Comparison of ENCODE assay signal across 26 cellular contexts in the genomic region with DNA sequence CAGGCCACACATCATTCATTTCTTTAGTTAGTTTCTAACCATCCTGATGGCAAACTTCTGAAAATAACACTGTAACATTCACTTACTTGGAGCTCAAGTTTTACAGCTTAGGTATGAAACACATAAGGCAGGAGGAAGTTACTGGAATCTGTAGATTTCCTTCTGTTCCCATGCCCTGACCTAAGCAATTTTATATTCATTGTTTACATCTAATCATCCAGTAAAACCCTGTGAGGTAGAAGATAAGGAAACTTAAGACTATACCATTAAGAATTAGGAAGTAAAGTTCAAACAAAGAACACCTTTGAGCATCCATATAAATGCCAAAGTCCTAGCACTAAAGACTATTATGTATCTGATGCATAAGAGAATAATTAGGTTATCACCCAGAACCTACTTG. TPM values are rescaled to one million over a fixed set of nuclear protein-coding genes. Genes with fewer than 3 reads are reported as not detected.
A peak's percentile ranks its signal among the peaks of the same experiment; 100 is the strongest.
DNase-seq lines count a peak whose midpoint lies in the region; ATAC-seq, FAIRE-seq and TF ChIP-seq lines count a peak whose summit lies in the region.
"Had no signal": no experiment of that assay in that cellular context is flagged by ENCODE, and none has a peak within 500 bp of the region (broad histone marks: within the 10 kb centered on the region; RNA-seq: fewer than 3 reads in every experiment).

No MANE protein-coding gene starts in this region.

- H3K9ac ChIP-seq in endothelial cell of umbilical vein (replicated peaks; ENCODE audit: extremely low read depth, insufficient read depth, low read length) = no peak overlapping the region
- H3K9ac ChIP-seq: KMS-11 had no signal

- DNase-seq in left ventricle myocardium inferior = no peak
- no peak for DNase-seq in left cardiac atrium
- no peak for DNase-seq in WTC11 (ENCODE audit: low spot score)
- peak; percentile 71 for DNase-seq in endothelial cell of umbilical vein (ENCODE audit: low read depth, low spot score)
- DNase-seq in frontal cortex (ENCODE audit: low spot score in 2 of 2) = no peak
- no peak for DNase-seq in anterior cingulate cortex (lab: John Stamatoyannopoulos, UW)
- no peak for DNase-seq in NCI-H1417 (lab: John Stamatoyannopoulos, UW)
- no peak for DNase-seq in NOMO-1 treated with dmso at 0.1 percent for 144 hours (lab: John Stamatoyannopoulos, UW; ENCODE audit: unreplicated experiment)
- DNase-seq: AML-193; C1 segment of cervical spinal cord; Calu3; CD8-positive, alpha-beta memory T cell; NCI-H1105; NCI-H1694; NCI-H2081; NCI-H2171; NCI-H345; NCI-H524; NCI-H774; NK-92 treated with Interleukin-12 subunit alpha and Interleukin-12 subunit beta, amount 100 ng/mL, for 24 hours; Right ventricle myocardium superior had no signal

- H3K27ac Mint-ChIP-seq in WTC11 = peak overlapping the region; percentile 64

- FAIRE-seq in endothelial cell of umbilical vein (lab: Jason Lieb, UNC) (no peak), frontal cortex (lab: Jason Lieb, UNC) (no peak)
- FAIRE-seq: G401.6, GM18507, HTR-8/SVneo had no signal

- H3K27ac ChIP-seq in left ventricle myocardium inferior (replicated peaks) (peak overlapping the region; percentile 77), endothelial cell of umbilical vein (ENCODE audit: insufficient read depth, low read depth, low read length) (no peak overlapping the region)
- H3K27ac ChIP-seq: KMS-11 had no signal

- H3K36me3 Mint-ChIP-seq in WTC11 = no peaks in the 10 kb centered on the region; the same call in 1 of the 2 replicates

- H3K4me2 ChIP-seq in endothelial cell of umbilical vein (ENCODE audit: insufficient read depth, low read length) = no peak overlapping the region
- H3K4me2 ChIP-seq: KMS-11 had no signal

- H3K79me2 ChIP-seq in endothelial cell of umbilical vein (ENCODE audit: control insufficient read depth, insufficient read depth, low read length) = peaks cover 100% of the 10 kb centered on the region

- H3K4me3 ChIP-seq in left ventricle myocardium inferior = no peak overlapping the region
- no peak overlapping the region for H3K4me3 ChIP-seq in endothelial cell of umbilical vein (replicated peaks in 1 of 3; ENCODE audit: insufficient read depth in 1 of 3, low read depth in 1 of 3, low read length in 3 of 3)
- H3K4me3 ChIP-seq: HAP-1 had no signal

- peaks cover 85% of the 10 kb centered on the region for H3K4me1 ChIP-seq in left ventricle myocardium inferior
- peaks cover 33% of the 10 kb centered on the region for H3K4me1 ChIP-seq in endothelial cell of umbilical vein (ENCODE audit: control insufficient read depth, extremely low read depth, insufficient read depth, low read length)
- H3K4me1 ChIP-seq: HAP-1 had no signal

- no peaks in the 10 kb centered on the region for H3K27me3 Mint-ChIP-seq in WTC11 (ENCODE audit: low read depth)
- H3K27me3 Mint-ChIP-seq: CD8-positive, alpha-beta memory T cell had no signal

- H3K9me3 Mint-ChIP-seq in WTC11 = peaks cover 4% of the 10 kb centered on the region
- H3K9me3 Mint-ChIP-seq: CD8-positive, alpha-beta memory T cell had no signal

- peaks cover 43% of the 10 kb centered on the region for H3K4me1 Mint-ChIP-seq in WTC11

- no peak for TF ChIP-seq CTCF in left ventricle myocardium inferior (IDR thresholded peaks at IDR 0.05; ENCODE audit: borderline replicate concordance)
- no peak for TF ChIP-seq CTCF in WTC11 (IDR thresholded peaks at IDR 0.05)
- no peak for TF ChIP-seq CTCF in endothelial cell of umbilical vein (IDR thresholded peaks at IDR 0.05; ENCODE audit: extremely low read depth in 1 of 2, insufficient read depth in 1 of 2, low read depth in 1 of 2, low read length in 2 of 2)

- dilution Hi-C loops in endothelial cell of umbilical vein (cut with MboI; ENCODE audit: extremely low pct_ligation_motif_present, low sequenced_read_pairs) = no loop called here

- H3K9me1 ChIP-seq in endothelial cell of umbilical vein (replicated peaks; ENCODE audit: control insufficient read depth, extremely low read depth, insufficient read depth, low read length) = peaks cover 4% of the 10 kb centered on the region

- ATAC-seq in left cardiac atrium = no peak
- no peak for ATAC-seq in WTC11

- intact Hi-C loops in left ventricle myocardium inferior (cut with micrococcal nuclease) = no loop called here
- intact Hi-C loops in left cardiac atrium (cut with DNase I) = no loop called here
- intact Hi-C loops in endothelial cell of umbilical vein (cut with micrococcal nuclease) = no loop called here

- no peak overlapping the region for H3K4me3 Mint-ChIP-seq in WTC11
- H3K4me3 Mint-ChIP-seq: CD8-positive, alpha-beta memory T cell had no signal

- H3K27me3 ChIP-seq in left ventricle myocardium inferior (ENCODE audit: low read depth) (no peaks in the 10 kb centered on the region), endothelial cell of umbilical vein (ENCODE audit: control insufficient read depth in 2 of 2, insufficient read depth in 2 of 2, low read length in 2 of 2) (no peaks in the 10 kb centered on the region)

- peaks cover 37% of the 10 kb centered on the region for H4K20me1 ChIP-seq in endothelial cell of umbilical vein (replicated peaks; ENCODE audit: control insufficient read depth, extremely low read depth, insufficient read depth, low read length)

- TF ChIP-seq POLR2A in endothelial cell of umbilical vein (IDR thresholded peaks at IDR 0.05; ENCODE audit: low read depth, low read length) = no peak

- no TSS peak for BruUV-seq in endothelial cell of umbilical vein (replicated peaks; lab: Mats Ljungman, UMichigan)

- H3K9me3 ChIP-seq in left ventricle myocardium inferior (replicated peaks) = no peaks in the 10 kb centered on the region
- no peaks in the 10 kb centered on the region for H3K9me3 ChIP-seq in endothelial cell of umbilical vein (replicated peaks; ENCODE audit: control insufficient read depth, insufficient read depth, low read length)
- H3K9me3 ChIP-seq: HAP-1 had no signal

- H3K36me3 ChIP-seq in left ventricle myocardium inferior = no peaks in the 10 kb centered on the region
- H3K36me3 ChIP-seq in endothelial cell of umbilical vein (ENCODE audit: control insufficient read depth in 2 of 2, extremely low read depth in 1 of 2, insufficient read depth in 2 of 2, low read length in 2 of 2) = peaks cover 0 to 2% of the 10 kb centered on the region in 2 experiments
- H3K36me3 ChIP-seq: HAP-1 had no signal

- POLR2A ChIA-PET in WTC11 (lab: Charles Lee) (no interaction called here), endothelial cell of umbilical vein (lab: Charles Lee) (no interaction called here)

- no peak overlapping the region for H2AFZ ChIP-seq in endothelial cell of umbilical vein (ENCODE audit: low read depth, low read length)

- CTCF ChIA-PET in WTC11 (lab: Charles Lee) = interaction anchor here (0.8 kb wide), 1 partner anchor 99 kb away, joined by 4 read pairs; no protein-coding TSS in a partner anchor
- CTCF ChIA-PET in endothelial cell of umbilical vein (lab: Charles Lee) = interaction anchor here (0.8 to 4.3 kb wide), 4 partner anchors 8 to 82 kb away, joined by 3 to 23 read pairs (median 3); partner anchors contain the start of gene RALA

TF ChIP-seq in WTC11, 78 proteins besides CTCF, POLR2A, EP300 and RAD21 (continues in another document):
- no peak for TF ChIP-seq ZNF423 (CRISPR knock-in tag; IDR thresholded peaks at IDR 0.05)
- TF ChIP-seq ZNF396 (CRISPR knock-in tag; IDR thresholded peaks at IDR 0.05; ENCODE audit: borderline replicate concordance) = no peak
- no peak for TF ChIP-seq IRF1 (CRISPR knock-in tag; IDR thresholded peaks at IDR 0.05)
- TF ChIP-seq, protein P1, sequence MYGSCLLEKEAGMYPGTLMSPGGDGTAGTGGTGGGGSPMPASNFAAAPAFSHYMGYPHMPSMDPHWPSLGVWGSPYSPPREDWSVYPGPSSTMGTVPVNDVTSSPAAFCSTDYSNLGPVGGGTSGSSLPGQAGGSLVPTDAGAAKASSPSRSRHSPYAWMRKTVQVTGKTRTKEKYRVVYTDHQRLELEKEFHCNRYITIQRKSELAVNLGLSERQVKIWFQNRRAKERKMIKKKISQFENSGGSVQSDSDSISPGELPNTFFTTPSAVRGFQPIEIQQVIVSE (CRISPR knock-in tag; IDR thresholded peaks at IDR 0.05; ENCODE audit: borderline replicate concordance) = no peak

TF ChIP-seq in endothelial cell of umbilical vein, 7 proteins besides CTCF, POLR2A, EP300 and RAD21:
- no peak for TF ChIP-seq POLR2AphosphoS5 (IDR thresholded peaks at IDR 0.05; ENCODE audit: insufficient read depth, low read depth, low read length)
- no peak for TF ChIP-seq JUN (IDR thresholded peaks at IDR 0.05; ENCODE audit: borderline replicate concordance, insufficient read depth, insufficient read length, low read depth)
- no peak for TF ChIP-seq MYC (IDR thresholded peaks at IDR 0.05; ENCODE audit: low read depth, low read length)
- TF ChIP-seq, protein P2, sequence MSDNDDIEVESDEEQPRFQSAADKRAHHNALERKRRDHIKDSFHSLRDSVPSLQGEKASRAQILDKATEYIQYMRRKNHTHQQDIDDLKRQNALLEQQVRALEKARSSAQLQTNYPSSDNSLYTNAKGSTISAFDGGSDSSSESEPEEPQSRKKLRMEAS (IDR thresholded peaks at IDR 0.05; ENCODE audit: insufficient read depth, insufficient read length) = no peak
- no peak for TF ChIP-seq EZH2 (IDR thresholded peaks at IDR 0.05; ENCODE audit: borderline replicate concordance, low read depth, low read length, severe bottlenecking)
- no peak for TF ChIP-seq FOS (IDR thresholded peaks at IDR 0.05; ENCODE audit: borderline replicate concordance, insufficient read depth, low read length)
- no peak for TF ChIP-seq GATA2 (IDR thresholded peaks at IDR 0.05; ENCODE audit: insufficient read depth, insufficient read length, low read depth, low read length)

RNA-seq across cellular contexts. Expression of gene RALA, which starts 19.5 kb away (rescaled TPM):
- total RNA-seq in left ventricle myocardium inferior (29.1 TPM), left cardiac atrium (10 to 100 TPM; 21.6 to 22.6 TPM), WTC11 (2021) (57.3 to 59.8 TPM (median 59.3 TPM) in 3 replicates), endothelial cell of umbilical vein (181 and 191 TPM in 2 replicates), frontal cortex (35.5 TPM)
- 81.8 and 91.1 TPM in 2 replicates for polyA plus RNA-seq in endothelial cell of umbilical vein
- 88.8 and 97.8 TPM in 2 replicates for polyA plus RNA-seq in endothelial cell of umbilical vein (2011; cell fraction: cytosol; rRNA removed)
- polyA plus RNA-seq in endothelial cell of umbilical vein (2011; cell fraction: nucleus; rRNA removed) = 67.4 and 76.6 TPM in 2 replicates
- 171 and 184 TPM in 2 replicates for polyA plus RNA-seq in endothelial cell of umbilical vein (2012)
- polyA minus RNA-seq in endothelial cell of umbilical vein = 195 and 198 TPM in 2 replicates
- 25.4 TPM for polyA minus RNA-seq in endothelial cell of umbilical vein (2011; cell fraction: cytosol; rRNA and poly(A)+ RNA removed)
- polyA minus RNA-seq in endothelial cell of umbilical vein (2011; cell fraction: nucleus; rRNA and poly(A)+ RNA removed) = 138 and 223 TPM in 2 replicates
